In the genomic region with DNA sequence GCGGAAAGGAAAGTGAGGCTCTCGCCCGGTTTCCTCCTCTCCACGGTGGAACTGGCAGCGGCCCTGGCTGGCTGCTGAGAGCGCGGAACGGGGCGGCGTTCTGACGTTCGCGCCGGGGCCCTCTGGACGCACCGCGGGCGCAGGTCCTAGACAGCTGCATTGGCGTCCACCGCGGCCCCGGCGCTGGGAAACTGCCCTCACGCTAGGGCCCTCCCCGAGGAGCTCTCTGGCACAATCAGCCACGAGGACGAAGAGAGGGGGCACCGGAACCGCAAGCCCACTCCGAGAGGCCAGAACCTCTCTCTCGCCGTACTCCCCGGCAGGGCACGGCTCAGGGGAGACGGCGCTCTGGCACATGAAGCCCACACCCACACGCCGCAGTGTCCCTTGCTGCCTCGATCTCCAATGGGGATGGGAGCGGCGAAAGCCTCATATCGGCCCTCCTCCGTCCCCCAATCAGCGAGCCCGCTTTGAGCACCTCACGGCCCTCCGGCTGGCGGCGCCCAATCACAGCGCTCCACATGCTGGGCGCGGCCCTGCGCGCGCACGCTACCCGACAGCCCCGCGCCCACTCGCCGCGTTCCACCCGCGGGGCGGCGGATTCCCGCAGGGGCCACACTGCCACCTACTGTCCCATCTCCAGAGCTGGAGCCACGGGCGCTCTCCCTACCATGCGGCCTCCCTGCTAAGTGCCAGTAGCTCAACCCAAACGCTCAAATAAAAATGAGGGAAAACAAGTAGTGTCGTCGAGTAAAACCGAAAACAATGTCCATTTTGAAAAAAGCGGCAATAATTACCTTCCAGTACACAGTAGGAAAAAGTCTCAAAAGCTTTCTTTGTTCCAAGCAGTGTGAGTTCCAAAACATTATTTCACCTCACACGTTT, we compare ENCODE assay signal across 8 cellular contexts. TPM values are rescaled to one million over a fixed set of nuclear protein-coding genes. Genes with fewer than 3 reads are reported as not detected.
DNase-seq lines count a peak whose midpoint lies in the region; ATAC-seq and TF ChIP-seq lines count a peak whose summit lies in the region.

No MANE protein-coding gene starts in this region.

- H3K27ac Mint-ChIP-seq in activated naive CD8-positive, alpha-beta T cell treated with anti-CD3 and anti-CD28 coated beads for 36 hours: peak overlapping the region; percentile 94
- H3K27ac Mint-ChIP-seq in osteocyte (ENCODE audit: unreplicated experiment): peak overlapping the region; percentile 96

- intact Hi-C loops in head of caudate nucleus (cut with DNase I): loop anchor here (5.0 kb wide), 1 partner anchor 526 kb away; no protein-coding TSS in a partner anchor

- H3K36me3 ChIP-seq in thymus (ENCODE audit: control insufficient read depth, insufficient read depth): peaks cover 11% of the 10 kb centered on the region

- TF ChIP-seq CTCF in GM12865 (IDR thresholded peaks at IDR 0.05; ENCODE audit: insufficient read depth, low read depth, low read length, missing control alignments) (peak; percentile 83), osteocyte (IDR thresholded peaks at IDR 0.05) (peak; percentile 95)

- ATAC-seq in HG02623 (IDR thresholded peaks at IDR 0.05; ENCODE audit: unreplicated experiment) (peak; percentile 87), SK-N-SH treated with all-trans-retinoic acid at 6 μM for 48 hours (peak; percentile 99)

- H3K4me3 ChIP-seq in GM12865 (ENCODE audit: low read depth, low read length): peak overlapping the region; percentile 67
- peak overlapping the region; percentile 74 for H3K4me3 ChIP-seq in thymus (ENCODE audit: low read length)

- peaks cover 4% of the 10 kb centered on the region for H3K4me1 ChIP-seq in thymus (ENCODE audit: control insufficient read depth, insufficient read depth, low read length)

- H3K4me1 Mint-ChIP-seq in activated naive CD8-positive, alpha-beta T cell treated with anti-CD3 and anti-CD28 coated beads for 36 hours: peaks cover 26% of the 10 kb centered on the region
- H3K4me1 Mint-ChIP-seq in osteocyte (ENCODE audit: unreplicated experiment): peaks cover 18% of the 10 kb centered on the region

- no peaks in the 10 kb centered on the region for H3K27me3 Mint-ChIP-seq in activated naive CD8-positive, alpha-beta T cell treated with anti-CD3 and anti-CD28 coated beads for 36 hours
- H3K27me3 Mint-ChIP-seq in osteocyte (ENCODE audit: unreplicated experiment): no peaks in the 10 kb centered on the region

- H3K4me3 Mint-ChIP-seq in activated naive CD8-positive, alpha-beta T cell treated with anti-CD3 and anti-CD28 coated beads for 36 hours: peak overlapping the region; percentile 84
- peak overlapping the region; percentile 82 for H3K4me3 Mint-ChIP-seq in osteocyte (ENCODE audit: unreplicated experiment)

- H3K9me3 ChIP-seq in thymus (ENCODE audit: control insufficient read depth): no peaks in the 10 kb centered on the region

- no peaks in the 10 kb centered on the region for H3K9me3 Mint-ChIP-seq in activated naive CD8-positive, alpha-beta T cell treated with anti-CD3 and anti-CD28 coated beads for 36 hours
- no peaks in the 10 kb centered on the region for H3K9me3 Mint-ChIP-seq in osteocyte (ENCODE audit: unreplicated experiment)

- H3K36me3 Mint-ChIP-seq in activated naive CD8-positive, alpha-beta T cell treated with anti-CD3 and anti-CD28 coated beads for 36 hours: peaks cover 32% of the 10 kb centered on the region
- H3K36me3 Mint-ChIP-seq in osteocyte (ENCODE audit: unreplicated experiment): peaks cover 22% of the 10 kb centered on the region

- 2% methylated on average over 76 of the region's 76 CpGs for WGBS in thymus

- no peaks in the 10 kb centered on the region for H3K27me3 ChIP-seq in thymus (ENCODE audit: control insufficient read depth, insufficient read depth)

- peak overlapping the region; percentile 94 for H3K27ac ChIP-seq in thymus (ENCODE audit: low read depth)

- peak; percentile 99 for DNase-seq in GM12865 (ENCODE audit: low read depth)
- peak; percentile 92 for DNase-seq in NCI-H1092 (lab: John Stamatoyannopoulos, UW)
- DNase-seq in activated naive CD8-positive, alpha-beta T cell treated with anti-CD3 and anti-CD28 coated beads for 36 hours: peak; percentile 96
- DNase-seq in head of caudate nucleus: peak; percentile 95 to 99 (median 98)
- DNase-seq in osteocyte (ENCODE audit: extremely low spot score, unreplicated experiment): peak; percentile 99

TF ChIP-seq in SK-N-SH treated with all-trans-retinoic acid at 6 μM for 48 hours, 23 proteins besides CTCF, POLR2A, EP300 and RAD21:
- TF ChIP-seq ZFP3 (CRISPR knock-in tag; IDR thresholded peaks at IDR 0.05) (0 out of 2 replicates have a peak, but pooled peaks have one; percentile 50), OSR1 (CRISPR knock-in tag; IDR thresholded peaks at IDR 0.05) (no peak), ZC3H10 (CRISPR knock-in tag; IDR thresholded peaks at IDR 0.05) (no peak), ZNF8 (CRISPR knock-in tag; IDR thresholded peaks at IDR 0.05) (no peak), TOX (CRISPR knock-in tag; IDR thresholded peaks at IDR 0.05; ENCODE audit: borderline replicate concordance) (no peak), ZFP30 (CRISPR knock-in tag; IDR thresholded peaks at IDR 0.05) (no peak)

RNA-seq across cellular contexts. Expression of a gene that starts 11.8 kb away (rescaled TPM):
- total RNA-seq in activated naive CD8-positive, alpha-beta T cell treated with anti-CD3 and anti-CD28 coated beads for 36 hours: 100 to 1,000 TPM; 102 TPM
- 45.5 and 57.7 TPM in 2 replicates for total RNA-seq in osteocyte
- 27.9 TPM for polyA plus RNA-seq in thymus

RNA-seq across cellular contexts. Expression of a gene that starts 12.0 kb away (rescaled TPM):
- total RNA-seq in activated naive CD8-positive, alpha-beta T cell treated with anti-CD3 and anti-CD28 coated beads for 36 hours: 10 to 100 TPM; 14.4 to 14.9 TPM
- 9.4 and 10.4 TPM in 2 replicates for total RNA-seq in osteocyte
- polyA plus RNA-seq in thymus: 4.1 TPM

Comparison
In these comparisons a context has a peak if more than half of its experiments do, and no peak if none do; other contexts are left out.
1. Peak in every context shown above with its lines: DNase-seq, ATAC-seq, H3K4me3 ChIP-seq and H3K27ac ChIP-seq.